8 cellular contexts compared by ENCODE assay signal in genomic region chr5:39547548-39548154, GRCh38.
DNase-seq lines count a peak whose midpoint lies in the region; ATAC-seq and TF ChIP-seq lines count a peak whose summit lies in the region.

No MANE protein-coding gene starts in this region.

- H2BK12ac ChIP-seq in mesenchymal stem cell (ENCODE audit: low read length in 2 of 2) = peak overlapping the region in 1 of 2 experiments; percentile 93

- H3K18ac ChIP-seq in mesenchymal stem cell (ENCODE audit: low read depth in 1 of 2, low read length in 2 of 2) = no peak overlapping the region

- peak; percentile 35; the same call in 1 of the 2 replicates for TF ChIP-seq CTCF in HEK293 (tag by site-specific recombination; IDR thresholded peaks at IDR 0.05)

- in situ Hi-C loops in Caki2 (cut with HindIII; ENCODE audit: low pct_unique_long_range_greater_than_20kb, low sequenced_read_pairs) = loop anchor here (25.0 kb wide), 1 partner anchor 160 kb away; no protein-coding TSS in a partner anchor

- DNase-seq in Caki2 (ENCODE audit: low read depth) (peak; percentile 49), RKO (ENCODE audit: low spot score) (peak; percentile 60), dermis microvascular lymphatic vessel endothelial cell (ENCODE audit: low read depth in 2 of 2) (peak; percentile 73 to 80), mesenchymal stem cell (peak; percentile 71)

- H3K36me3 ChIP-seq in HEK293 (ENCODE audit: control insufficient read depth in 2 of 2, insufficient read depth in 1 of 2, low read length in 2 of 2) = no peaks in the 10 kb centered on the region
- H3K36me3 ChIP-seq in mesenchymal stem cell (ENCODE audit: control insufficient read depth in 1 of 2, insufficient read depth in 2 of 2, low read depth in 1 of 2, low read length in 2 of 2) = no peaks in the 10 kb centered on the region

- peak overlapping the region in 1 of 2 experiments; percentile 6 for H3K4ac ChIP-seq in mesenchymal stem cell (ENCODE audit: low read depth in 1 of 2, low read length in 2 of 2)

- H3K4me3 ChIP-seq in HEK293 (ENCODE audit: low read depth, low read length) (no peak overlapping the region), mesenchymal stem cell (ENCODE audit: insufficient read depth in 1 of 2, low read depth in 1 of 2, low read length in 2 of 2) (no peak overlapping the region)

- CTCF ChIA-PET in HEK293 (lab: Yijun Ruan, JAX) = interaction anchor here (0.6 to 3.1 kb wide), 44 partner anchors 9 to 1440 kb away, joined by 3 to 137 read pairs (median 4); partner anchors contain the start of genes DAB2 and FYB1

- 3% methylated on average over 5 of the region's 9 CpGs for WGBS in mesenchymal stem cell

- H3K27ac ChIP-seq in HEK293 (ENCODE audit: extremely low read depth, low read depth, low read length) = no peak overlapping the region
- no peak overlapping the region for H3K27ac ChIP-seq in mesenchymal stem cell (ENCODE audit: low read length, poor library complexity, severe bottlenecking)

- H2BK15ac ChIP-seq in mesenchymal stem cell (ENCODE audit: low read depth, poor library complexity, severe bottlenecking) = no peak overlapping the region

- peak overlapping the region; percentile 30 for H2BK120ac ChIP-seq in mesenchymal stem cell (ENCODE audit: low read depth, low read length)

- no peaks in the 10 kb centered on the region for H3K9me3 ChIP-seq in HEK293 (ENCODE audit: control insufficient read depth, insufficient read depth, low read depth, low read length)
- no peaks in the 10 kb centered on the region for H3K9me3 ChIP-seq in mesenchymal stem cell (ENCODE audit: control insufficient read depth, low read length)

- POLR2A ChIA-PET in HEK293 (lab: Yijun Ruan, JAX) = interaction anchor here (0.6 to 2.2 kb wide), 3 partner anchors 114 to 171 kb away, joined by 3 to 8 read pairs (median 4); partner anchors contain the start of gene DAB2

- no peak overlapping the region for H4K91ac ChIP-seq in mesenchymal stem cell (ENCODE audit: low read length)

- peak overlapping the region; percentile 75 for H3K9ac ChIP-seq in mesenchymal stem cell (ENCODE audit: low read length)

- H2BK5ac ChIP-seq in mesenchymal stem cell (ENCODE audit: low read depth, low read length, poor library complexity, severe bottlenecking) = no peak overlapping the region

- H4K8ac ChIP-seq in mesenchymal stem cell (ENCODE audit: low read length) = peak overlapping the region; percentile 77

- peaks cover 2% of the 10 kb centered on the region for H3K79me1 ChIP-seq in mesenchymal stem cell (replicated peaks; ENCODE audit: low read length, poor library complexity, severe bottlenecking)

- H3K4me1 ChIP-seq in HEK293 (ENCODE audit: control insufficient read depth, insufficient read depth, low read length) (no peaks in the 10 kb centered on the region), mesenchymal stem cell (ENCODE audit: control insufficient read depth, insufficient read depth, low read depth, low read length) (no peaks in the 10 kb centered on the region)

- H2AK5ac ChIP-seq in mesenchymal stem cell (ENCODE audit: low read length, severe bottlenecking) = peak overlapping the region; percentile 17

- no peak overlapping the region for H3K14ac ChIP-seq in mesenchymal stem cell (ENCODE audit: low read length in 2 of 2)

- no peaks in the 10 kb centered on the region for H3K27me3 ChIP-seq in mesenchymal stem cell (ENCODE audit: control insufficient read depth in 1 of 2, insufficient read depth in 1 of 2, low read length in 2 of 2)

- no peak overlapping the region for H3K23ac ChIP-seq in mesenchymal stem cell (ENCODE audit: low read length in 2 of 2)

- H3K4me2 ChIP-seq in mesenchymal stem cell (ENCODE audit: low read length, poor library complexity, severe bottlenecking) = no peak overlapping the region

- no peak overlapping the region for H2AFZ ChIP-seq in mesenchymal stem cell (ENCODE audit: low read depth, low read length)

- ATAC-seq in HG02678 (IDR thresholded peaks at IDR 0.05; ENCODE audit: unreplicated experiment) = no peak
- ATAC-seq in GM19023 (IDR thresholded peaks at IDR 0.05; ENCODE audit: unreplicated experiment) = no peak
- no peak for ATAC-seq in GM19328 (IDR thresholded peaks at IDR 0.05; ENCODE audit: unreplicated experiment)

TF ChIP-seq in HEK293, 187 proteins besides CTCF, POLR2A, EP300 and RAD21 (continues in another document):
- TF ChIP-seq ZBTB17 (tag by site-specific recombination; IDR thresholded peaks at IDR 0.05) (no peak), ZNF19 (tag by site-specific recombination; IDR thresholded peaks at IDR 0.05; ENCODE audit: low read depth) (no peak), SCRT1 (tag by site-specific recombination; IDR thresholded peaks at IDR 0.05; ENCODE audit: borderline replicate concordance) (no peak), PRDM10 (tag by site-specific recombination; IDR thresholded peaks at IDR 0.05) (peak; percentile 45; the same call in 1 of the 2 replicates), ZFP69B (tag by site-specific recombination; IDR thresholded peaks at IDR 0.05) (no peak), YY2 (tag by site-specific recombination; IDR thresholded peaks at IDR 0.05) (no peak), ZNF624 (tag by site-specific recombination; IDR thresholded peaks at IDR 0.05) (no peak), ELK4 (IDR thresholded peaks at IDR 0.05; ENCODE audit: borderline replicate concordance, low read depth, low read length) (no peak), ZNF529 (tag by site-specific recombination; IDR thresholded peaks at IDR 0.05; ENCODE audit: insufficient replicate concordance) (no peak), AEBP2 (tag by site-specific recombination; IDR thresholded peaks at IDR 0.05; ENCODE audit: borderline replicate concordance) (no peak), ZNF404 (tag by site-specific recombination; IDR thresholded peaks at IDR 0.05) (no peak), BCL11B (tag by site-specific recombination; IDR thresholded peaks at IDR 0.05; ENCODE audit: low read depth) (no peak), ZSCAN18 (tag by site-specific recombination; IDR thresholded peaks at IDR 0.05) (no peak), ZFP37 (tag by site-specific recombination; IDR thresholded peaks at IDR 0.05) (no peak), ZNF654 (tag by site-specific recombination; IDR thresholded peaks at IDR 0.05; ENCODE audit: low read depth) (peak; percentile 92), ZNF202 (tag by site-specific recombination; IDR thresholded peaks at IDR 0.05; ENCODE audit: borderline replicate concordance) (no peak)
